ENCODE assay signal across 10 cellular contexts in the genomic region with DNA sequence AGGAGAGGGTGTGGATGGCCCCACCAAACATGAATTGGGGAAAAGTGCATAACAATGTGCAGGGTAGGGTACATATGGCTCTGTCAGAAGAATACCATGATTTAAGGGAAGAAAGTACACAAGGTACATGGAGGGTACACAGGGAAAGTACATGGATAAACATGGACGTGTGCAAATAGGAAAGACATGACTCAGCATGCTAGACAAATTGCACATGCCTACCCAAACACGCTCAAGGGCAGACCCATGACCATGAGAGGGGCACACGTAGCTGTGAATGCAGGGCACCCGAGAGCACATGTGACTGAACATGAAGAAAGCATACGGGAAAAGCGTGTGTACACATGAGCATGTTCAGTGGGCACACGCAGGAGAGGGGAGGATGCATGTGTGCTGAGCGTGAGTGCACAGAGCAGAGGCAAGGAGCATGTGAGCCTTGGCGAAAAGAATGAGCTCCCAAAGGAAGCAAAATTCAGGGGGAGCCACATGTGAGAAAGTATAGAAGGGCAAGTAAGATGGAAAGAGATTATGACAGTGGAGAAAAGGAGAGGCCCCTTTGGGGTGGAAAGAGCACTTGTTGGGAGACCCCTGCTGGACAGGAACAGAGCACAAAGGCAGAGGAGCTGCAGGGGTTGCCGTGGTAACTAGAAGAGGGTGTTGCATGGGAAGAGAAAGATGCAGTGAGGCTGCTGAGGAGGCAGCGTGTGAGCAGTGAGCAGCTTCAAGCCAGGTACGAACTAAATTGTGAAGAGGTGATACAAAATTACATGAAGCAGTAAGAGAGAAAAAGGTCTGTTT. TPM values are rescaled to one million over a fixed set of nuclear protein-coding genes. Genes with fewer than 3 reads are reported as not detected.
DNase-seq lines count a peak whose midpoint lies in the region; ATAC-seq and TF ChIP-seq lines count a peak whose summit lies in the region.
"Had no signal": no experiment of that assay in that cellular context is flagged by ENCODE, and none has a peak within 500 bp of the region (broad histone marks: within the 10 kb centered on the region; RNA-seq: fewer than 3 reads in every experiment).

No MANE protein-coding gene starts in this region.

- H3K4me3 ChIP-seq in OCI-LY1 (ENCODE audit: low read depth, low read length, poor library complexity, severe bottlenecking) (no peak overlapping the region), epithelial cell of proximal tubule (ENCODE audit: low read depth, low read length) (no peak overlapping the region)

- no peak overlapping the region for H2AFZ ChIP-seq in OCI-LY1 (ENCODE audit: low read length)

- no peaks in the 10 kb centered on the region for H3K27me3 ChIP-seq in OCI-LY1 (ENCODE audit: insufficient read depth, low read length)

- no peaks in the 10 kb centered on the region for H3K9me2 ChIP-seq in OCI-LY1 (ENCODE audit: low read depth, low read length)

- no peaks in the 10 kb centered on the region for H3K9me3 ChIP-seq in OCI-LY1 (ENCODE audit: low read length)

- H4K20me1 ChIP-seq in OCI-LY1 (ENCODE audit: insufficient read depth, low read length): no peaks in the 10 kb centered on the region

- no peak overlapping the region for H3K9ac ChIP-seq in OCI-LY1 (ENCODE audit: low read length)

- no peak for ATAC-seq in HG03135 (IDR thresholded peaks at IDR 0.05; ENCODE audit: unreplicated experiment)
- no peak for ATAC-seq in activated CD4-positive, CD25-positive, alpha-beta regulatory T cell treated with anti-CD3 and anti-CD28 coated beads, Interleukin-2, amount 50 U/mL, for 24 hours

- no peaks in the 10 kb centered on the region for H3F3A ChIP-seq in OCI-LY1 (ENCODE audit: insufficient read depth, low read length)

- no peaks in the 10 kb centered on the region for H3K36me3 ChIP-seq in OCI-LY1 (ENCODE audit: insufficient read depth, low read length)

- no peaks in the 10 kb centered on the region for H3K79me2 ChIP-seq in OCI-LY1 (ENCODE audit: insufficient read depth, low read length)

- no peak overlapping the region for H3K27ac ChIP-seq in OCI-LY1 (ENCODE audit: low read depth, low read length, poor library complexity, severe bottlenecking)

- H3K4me1 ChIP-seq in OCI-LY1 (ENCODE audit: insufficient read depth, low read length, severe bottlenecking): no peaks in the 10 kb centered on the region

- peak; percentile 4; the same call in 1 of the 2 replicates for TF ChIP-seq CTCF in AG09319 (IDR thresholded peaks at IDR 0.05; ENCODE audit: low read depth, low read length)
- TF ChIP-seq CTCF in GM10266 (IDR thresholded peaks at IDR 0.05; ENCODE audit: control insufficient read depth, insufficient read depth, low read depth, missing control alignments): peak; percentile 11
- peak; percentile 25; the same call in 1 of the 2 replicates for TF ChIP-seq CTCF in OCI-LY1 (IDR thresholded peaks at IDR 0.05; ENCODE audit: low read length)
- peak; percentile 32 for TF ChIP-seq CTCF in epithelial cell of proximal tubule (conservative IDR thresholded peaks at IDR 0.05; ENCODE audit: low read depth, low read length)

- DNase-seq in AG09319 (ENCODE audit: extremely low read depth, low read depth) (no peak), GM10266 (ENCODE audit: extremely low spot score) (no peak), epithelial cell of proximal tubule (ENCODE audit: low read depth) (no peak), globus pallidus (ENCODE audit: low spot score) (no peak)
- no peak for DNase-seq in central memory CD4-positive, alpha-beta T cell
- DNase-seq: aorta, NCI-H2029 had no signal

- no peak overlapping the region for H3K4me2 ChIP-seq in OCI-LY1 (ENCODE audit: low read length)

RNA-seq across cellular contexts. Expression of gene OR2H2, which starts 17.8 kb away (rescaled TPM):
- not detected in 2 replicates for total RNA-seq in epithelial cell of proximal tubule
- total RNA-seq: aorta had no signal

RNA-seq across cellular contexts. Expression of gene GABBR1, which starts 30.2 kb away (rescaled TPM):
- 3.1 and 6.4 TPM in 2 replicates for total RNA-seq in epithelial cell of proximal tubule

RNA-seq across cellular contexts. Expression of gene UBD, which starts 43.2 kb away (rescaled TPM):
- total RNA-seq in epithelial cell of proximal tubule: 0.94 and 4.3 TPM in 2 replicates

RNA-seq across cellular contexts. Expression of gene MOG, which starts 54.1 kb away (rescaled TPM):
- total RNA-seq in epithelial cell of proximal tubule: not detected in 2 replicates
- total RNA-seq: aorta had no signal
